Comparison of ENCODE assay signal across 22 cellular contexts in genomic region chr17:66750756-66751543, GRCh38.
"Had no signal": no experiment of that assay in that cellular context is flagged by ENCODE, and none has a peak within 500 bp of the region (broad histone marks: within the 10 kb centered on the region; RNA-seq: fewer than 3 reads in every experiment).

No MANE protein-coding gene starts in this region.

- H3K4me3 Mint-ChIP-seq: activated CD8-positive, alpha-beta T cell treated with anti-CD3 and anti-CD28 coated beads, Interleukin-2, amount 10 ng/mL, durations not matched to agents 7 days and 5 days; activated naive CD8-positive, alpha-beta T cell treated with anti-CD3 and anti-CD28 coated beads, Interleukin-2, amount 50 U/mL, for 24 hours had no signal

- H3K4me1 ChIP-seq: body of pancreas, lower lobe of right lung, spleen had no signal

- H3K27ac Mint-ChIP-seq: activated CD8-positive, alpha-beta T cell treated with anti-CD3 and anti-CD28 coated beads, Interleukin-2, amount 10 ng/mL, durations not matched to agents 7 days and 5 days; activated T-helper 2 cell treated with anti-CD3 and anti-CD28 coated beads, Interferon-gamma antibody, Interleukin-2, Interleukin-4, amounts not matched to agents 10 μg/mL and 5 μg/mL and 100 μg/mL, durations not matched to agents 14 hours and 24 hours and 36 hours; progenitor cell of endocrine pancreas had no signal

- H3K27me3 Mint-ChIP-seq: activated naive CD8-positive, alpha-beta T cell treated with anti-CD3 and anti-CD28 coated beads, Interleukin-2, amount 50 U/mL, for 24 hours; progenitor cell of endocrine pancreas had no signal

- H3K9me3 ChIP-seq: body of pancreas, lower lobe of right lung, mucosa of descending colon, spleen, thyroid gland had no signal

- ATAC-seq: activated CD8-positive, alpha-beta T cell treated with anti-CD3 and anti-CD28 coated beads, Interleukin-2, amount 10 ng/mL, durations not matched to agents 7 days and 5 days; activated naive CD8-positive, alpha-beta T cell treated with anti-CD3 and anti-CD28 coated beads, Interleukin-2, amount 50 U/mL, for 24 hours; body of pancreas; esophagus mucosa; mucosa of descending colon; stimulated activated naive CD8-positive, alpha-beta T cell treated with anti-CD3 and anti-CD28 coated beads, Interleukin-15, Interleukin-2, amounts not matched to agents 100 U/mL and 50 U/mL, for 24 hours had no signal

- H3K9me3 Mint-ChIP-seq: activated naive CD8-positive, alpha-beta T cell treated with anti-CD3 and anti-CD28 coated beads, Interleukin-2, amount 50 U/mL, for 24 hours; activated T-helper 2 cell treated with anti-CD3 and anti-CD28 coated beads, Interferon-gamma antibody, Interleukin-2, Interleukin-4, amounts not matched to agents 10 μg/mL and 5 μg/mL and 100 μg/mL, durations not matched to agents 14 hours and 24 hours and 36 hours had no signal

- H3K27ac ChIP-seq: body of pancreas, lower lobe of right lung, spleen, thyroid gland, VCaP had no signal

- DNase-seq: activated CD4-positive, alpha-beta T cell treated with anti-CD3 and anti-CD28 coated beads, Interleukin-2, amount 50 U/mL, for 1 hour; activated CD4-positive, CD25-positive, alpha-beta regulatory T cell treated with anti-CD3 and anti-CD28 coated beads, Interleukin-2, amount 50 U/mL, for 72 hours; activated CD8-positive, alpha-beta T cell treated with anti-CD3 and anti-CD28 coated beads, Interleukin-2, amount 10 ng/mL, durations not matched to agents 7 days and 5 days; activated naive CD4-positive, alpha-beta T cell; activated naive CD8-positive, alpha-beta T cell treated with anti-CD3 and anti-CD28 coated beads, Interleukin-2, amount 50 U/mL, for 24 hours; body of pancreas; dermis blood vessel endothelial cell; effector CD8-positive, alpha-beta T cell; foreskin melanocyte; kidney; lower lobe of right lung; mesendoderm; mucosa of descending colon; spleen; stimulated activated CD4-positive, alpha-beta T cell treated with anti-CD3 and anti-CD28 coated beads, Interleukin-4, amount 100 ng/mL, for 1 hour; stimulated activated naive CD8-positive, alpha-beta T cell treated with anti-CD3 and anti-CD28 coated beads, Interleukin-15, Interleukin-2, amounts not matched to agents 100 U/mL and 50 U/mL, for 24 hours; substantia nigra; thyroid gland had no signal

- H3K27me3 ChIP-seq: body of pancreas, spleen, thyroid gland had no signal

- H3K4me3 ChIP-seq: body of pancreas, lower lobe of right lung, mucosa of descending colon, spleen, thyroid gland had no signal

- H3K4me1 Mint-ChIP-seq: activated naive CD8-positive, alpha-beta T cell treated with anti-CD3 and anti-CD28 coated beads, Interleukin-2, amount 50 U/mL, for 24 hours had no signal

- H3K36me3 ChIP-seq: thyroid gland had no signal
